Comparison of ENCODE assay signal across 8 cellular contexts in genomic region chr11:123062158-123062891, GRCh38. TPM values are rescaled to one million over a fixed set of nuclear protein-coding genes. Genes with fewer than 3 reads are reported as not detected.
A peak's percentile ranks its signal among the peaks of the same experiment; 100 is the strongest.
DNase-seq lines count a peak whose midpoint lies in the region; ATAC-seq and TF ChIP-seq lines count a peak whose summit lies in the region.

No MANE protein-coding gene starts in this region.

- peak overlapping the region; percentile 100 for H3K9ac ChIP-seq in Loucy (ENCODE audit: low read depth, low read length, poor library complexity, severe bottlenecking)

- no peaks in the 10 kb centered on the region for H3F3A ChIP-seq in Loucy (ENCODE audit: low read depth)

- peaks cover 40% of the 10 kb centered on the region for H3K4me1 ChIP-seq in Loucy (ENCODE audit: insufficient read depth, low read length, poor library complexity, severe bottlenecking)
- peaks cover 26% of the 10 kb centered on the region for H3K4me1 ChIP-seq in RWPE2 (ENCODE audit: insufficient read depth, poor library complexity, severe bottlenecking)

- H3K9me2 ChIP-seq in Loucy (replicated peaks; ENCODE audit: low read depth, low read length) = no peaks in the 10 kb centered on the region

- H3K9me3 ChIP-seq in Loucy (ENCODE audit: insufficient read depth, low read depth, low read length) = no peaks in the 10 kb centered on the region
- H3K9me3 ChIP-seq in RWPE2 (ENCODE audit: severe bottlenecking) = no peaks in the 10 kb centered on the region

- H3K4me3 ChIP-seq in H7 (ENCODE audit: insufficient read depth, low read depth, low read length) (peak overlapping the region; percentile 98), Loucy (ENCODE audit: low read length, poor library complexity, severe bottlenecking) (peak overlapping the region; percentile 90), RWPE2 (ENCODE audit: severe bottlenecking) (peak overlapping the region; percentile 96), fibroblast of the aortic adventitia (ENCODE audit: low read depth, low read length) (peak overlapping the region; percentile 99)

- H3K36me3 ChIP-seq in H7 (replicated peaks; ENCODE audit: control insufficient read depth, insufficient read depth, low read length) (peaks cover 36% of the 10 kb centered on the region), Loucy (ENCODE audit: insufficient read depth, low read length) (peaks cover 41% of the 10 kb centered on the region), RWPE2 (ENCODE audit: low read depth) (peaks cover 62% of the 10 kb centered on the region)

- H3K27ac ChIP-seq in RWPE2 (ENCODE audit: poor library complexity, severe bottlenecking) = peak overlapping the region; percentile 92

- DNase-seq in Daoy (ENCODE audit: low read depth) (peak; percentile 99), H7 (peak; percentile 96), RWPE2 (ENCODE audit: low spot score) (peak; percentile 99), fibroblast of the aortic adventitia (ENCODE audit: low read depth) (peak; percentile 100)
- peak; percentile 100 for DNase-seq in activated effector memory CD4-positive, alpha-beta T cell treated with anti-CD3 and anti-CD28 coated beads, Interleukin-2, amount 50 U/mL, for 16 hours
- peak; percentile 99 for DNase-seq in stimulated activated naive CD8-positive, alpha-beta T cell treated with anti-CD3 and anti-CD28 coated beads, Interleukin-15, Interleukin-2, amounts not matched to agents 100 U/mL and 50 U/mL, for 24 hours

- H3K36me3 Mint-ChIP-seq in nephron (ENCODE audit: low read depth) = peaks cover 50% of the 10 kb centered on the region

- H3K27me3 Mint-ChIP-seq in nephron (ENCODE audit: low read depth) = no peaks in the 10 kb centered on the region

- peaks cover 66% of the 10 kb centered on the region for H3K4me1 Mint-ChIP-seq in nephron

- no peak for TF ChIP-seq CTCF in Loucy (conservative IDR thresholded peaks at IDR 0.05; ENCODE audit: low read length)
- TF ChIP-seq CTCF in RWPE2 (IDR thresholded peaks at IDR 0.05; ENCODE audit: poor library complexity, severe bottlenecking) = no peak
- TF ChIP-seq CTCF in fibroblast of the aortic adventitia (IDR thresholded peaks at IDR 0.05; ENCODE audit: insufficient read depth, low read length) = no peak
- TF ChIP-seq CTCF in nephron (IDR thresholded peaks at IDR 0.05; ENCODE audit: unreplicated experiment in 3 of 3) = no peak

- peak; percentile 91 for ATAC-seq in RWPE2 (ENCODE audit: low read depth)
- peak; percentile 89 for ATAC-seq in stimulated activated naive CD8-positive, alpha-beta T cell treated with anti-CD3 and anti-CD28 coated beads, Interleukin-15, Interleukin-2, amounts not matched to agents 100 U/mL and 50 U/mL, for 24 hours

- H3K27me3 ChIP-seq in H7 (ENCODE audit: control insufficient read depth, insufficient read depth, low read length) (no peaks in the 10 kb centered on the region), Loucy (ENCODE audit: insufficient read depth, low read length, poor library complexity, severe bottlenecking) (peaks cover 14% of the 10 kb centered on the region), RWPE2 (ENCODE audit: insufficient read depth, poor library complexity, severe bottlenecking) (no peaks in the 10 kb centered on the region)

- peaks cover 45% of the 10 kb centered on the region for H4K20me1 ChIP-seq in Loucy (ENCODE audit: insufficient read depth, low read length, poor library complexity, severe bottlenecking)

- H2AFZ ChIP-seq in Loucy (ENCODE audit: low read length) = peak overlapping the region; percentile 32

- peak overlapping the region; percentile 90 for H3K4me2 ChIP-seq in Loucy (ENCODE audit: low read depth, low read length, poor library complexity, severe bottlenecking)

- peaks cover 84% of the 10 kb centered on the region for H3K79me2 ChIP-seq in Loucy (ENCODE audit: insufficient read depth, low read length)

- peak overlapping the region; percentile 98 to 99 (median 99) for H3K4me3 Mint-ChIP-seq in nephron

- no peaks in the 10 kb centered on the region for H3K9me3 Mint-ChIP-seq in nephron

- peak overlapping the region; percentile 100 for H3K27ac Mint-ChIP-seq in nephron

RNA-seq across cellular contexts. Expression of gene HSPA8, which starts 0.4 kb away (rescaled TPM):
- 3,732 and 4,213 TPM in 2 replicates for total RNA-seq in Daoy (2014; rRNA removed; shearing (Covaris generic))
- total RNA-seq in H7 (2014; rRNA removed; shearing (Covaris generic)) = 2,498 and 3,375 TPM in 2 replicates
- 1,138 and 2,934 TPM in 2 replicates for total RNA-seq in fibroblast of the aortic adventitia (ENCODE audit: low replicate concordance)

Comparison
In these comparisons a context has a peak if more than half of its experiments do, and no peak if none do; other contexts are left out.
1. Peak in every context shown above with its lines: DNase-seq, ATAC-seq, H3K4me3 ChIP-seq and H3K27ac ChIP-seq.